Comparison of ENCODE assay signal across 23 cellular contexts in the genomic region with DNA sequence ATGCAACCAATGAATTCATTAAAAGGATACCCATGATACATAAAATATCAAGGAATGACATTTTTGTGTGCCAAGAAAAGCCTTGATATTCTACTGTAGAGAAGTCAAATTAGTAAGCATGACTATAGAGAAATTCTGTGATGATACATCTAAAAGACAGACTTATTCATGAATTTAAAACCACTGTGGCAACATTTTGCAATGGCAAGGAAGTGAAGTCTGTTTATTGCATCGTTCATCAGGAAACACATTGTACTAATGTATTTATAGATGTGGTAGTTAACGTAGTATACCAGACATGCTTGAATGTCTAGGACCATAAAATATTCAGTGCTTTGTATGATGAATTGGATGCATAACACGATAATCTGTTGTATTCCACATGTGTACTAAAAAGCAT. TPM values are rescaled to one million over a fixed set of nuclear protein-coding genes. Genes with fewer than 3 reads are reported as not detected.
DNase-seq lines count a peak whose midpoint lies in the region; ATAC-seq and TF ChIP-seq lines count a peak whose summit lies in the region.
"Had no signal": no experiment of that assay in that cellular context is flagged by ENCODE, and none has a peak within 500 bp of the region (broad histone marks: within the 10 kb centered on the region; RNA-seq: fewer than 3 reads in every experiment).

No MANE protein-coding gene starts in this region.

- 2 to 3% methylated on average over 3 of the region's 3 CpGs for WGBS in GM23248 (ENCODE audit: low coverage in 1 of 2, low lambda C conversion rate in 2 of 2, missing lambda C conversion rate in 2 of 2), 2 experiments
- no CpG with 5 or more reads among the region's 3 CpGs for WGBS in trophoblast cell (ENCODE audit: extremely low coverage, insufficient coverage, insufficient read length)

- no peak overlapping the region for H3K23ac ChIP-seq in trophoblast cell (ENCODE audit: low read length)

- H4K91ac ChIP-seq in trophoblast cell (ENCODE audit: low read depth, low read length): no peak overlapping the region

- H3K9ac ChIP-seq in GM23248 (no peak overlapping the region), skeletal muscle satellite cell (ENCODE audit: low read depth, low read length) (peak overlapping the region; percentile 40), trophoblast cell (ENCODE audit: low read length) (no peak overlapping the region)

- ATAC-seq in HG03159 (IDR thresholded peaks at IDR 0.05; ENCODE audit: unreplicated experiment): no peak
- ATAC-seq: left colon had no signal

- no peak overlapping the region for H2BK5ac ChIP-seq in trophoblast cell (ENCODE audit: low read depth, low read length, poor library complexity)

- H3K4me3 ChIP-seq in GM23248 (0 out of 2 replicates have a peak overlapping the region, but pooled peaks have one; percentile 20), fibroblast of mammary gland (ENCODE audit: control insufficient read depth, low read depth, low read length) (no peak overlapping the region), skeletal muscle satellite cell (ENCODE audit: low read length) (no peak overlapping the region), coronary artery (no peak overlapping the region), trophoblast cell (ENCODE audit: low read depth, low read length) (no peak overlapping the region)
- H3K4me3 ChIP-seq: MG63, ovary, skin epidermis, uterus had no signal

- H2AK5ac ChIP-seq in trophoblast cell (ENCODE audit: low read length): no peak overlapping the region

- no peaks in the 10 kb centered on the region for H3K9me2 ChIP-seq in GM23248 (ENCODE audit: insufficient read depth)

- no peak overlapping the region for H3K18ac ChIP-seq in trophoblast cell (ENCODE audit: low read length)

- peaks cover 5% of the 10 kb centered on the region for H3F3A ChIP-seq in GM23248 (ENCODE audit: insufficient read depth)

- no peaks in the 10 kb centered on the region for H3K79me1 ChIP-seq in trophoblast cell (ENCODE audit: low read length)

- no peak overlapping the region for H3K14ac ChIP-seq in trophoblast cell (ENCODE audit: low read length)

- in situ Hi-C loops in GM23248 (cut with MboI): no loop called here

- no peak overlapping the region for H2BK12ac ChIP-seq in trophoblast cell (ENCODE audit: low read length)

- H4K20me1 ChIP-seq in GM23248 (ENCODE audit: insufficient read depth): no peaks in the 10 kb centered on the region

- no peak overlapping the region for H3K4ac ChIP-seq in trophoblast cell (ENCODE audit: low read depth, low read length)

- no peak overlapping the region for H4K8ac ChIP-seq in trophoblast cell (ENCODE audit: low read depth, low read length)

- H3K4me1 ChIP-seq in GM23248 (ENCODE audit: insufficient read depth) (peaks cover 5% of the 10 kb centered on the region; the same call in 1 of the 2 replicates), skeletal muscle satellite cell (ENCODE audit: control insufficient read depth, insufficient read depth, low read length) (peaks cover 18% of the 10 kb centered on the region), trophoblast cell (ENCODE audit: control insufficient read depth in 1 of 2, insufficient read depth in 2 of 2, low read length in 2 of 2) (no peaks in the 10 kb centered on the region)
- H3K4me1 ChIP-seq: BE2C, uterus had no signal

- H3K79me2 ChIP-seq in GM23248 (ENCODE audit: insufficient read depth): no peaks in the 10 kb centered on the region
- H3K79me2 ChIP-seq in trophoblast cell (ENCODE audit: control insufficient read depth, insufficient read depth, low read length, poor library complexity): no peaks in the 10 kb centered on the region

- DNase-seq in GM23248: peak; percentile 65
- peak; percentile 89 for DNase-seq in NOMO-1 treated with DMSO at 0.1 percent for 48 hours (lab: John Stamatoyannopoulos, UW; ENCODE audit: unreplicated experiment)
- peak; percentile 33 for DNase-seq in fibroblast of mammary gland (ENCODE audit: low read depth)
- no peak for DNase-seq in coronary artery (ENCODE audit: low spot score)
- no peak for DNase-seq in trophoblast cell
- DNase-seq: activated CD4-positive, alpha-beta memory T cell treated with anti-CD3 and anti-CD28 coated beads, Interleukin-2, amount 10 ng/mL, durations not matched to agents 7 days and 5 days; activated naive CD4-positive, alpha-beta T cell treated with anti-CD3 and anti-CD28 coated beads, Interleukin-2, amount 10 ng/mL, durations not matched to agents 7 days and 5 days; activated T-cell treated with anti-CD3 and anti-CD28 coated beads, Interleukin-2, amount 50 U/mL, for 1 hour; BE2C; DMS 273 treated with DMSO at 0.1 percent for 48 hours; left colon; MG63; NCI-H2029 treated with DMSO at 0.1 percent for 48 hours; ovary; SHP77 treated with DMSO at 0.1 percent for 48 hours; stimulated activated CD4-positive, alpha-beta T cell treated with anti-CD3 and anti-CD28 coated beads, Interleukin-2, amount 100 ng/mL, for 48 hours; T-helper 2 cell; uterus had no signal

- H2BK120ac ChIP-seq in trophoblast cell (ENCODE audit: insufficient read depth, low read length, poor library complexity): no peak overlapping the region

- H3K36me3 ChIP-seq in GM23248 (ENCODE audit: low read depth) (no peaks in the 10 kb centered on the region), skeletal muscle satellite cell (ENCODE audit: insufficient read depth, low read length) (no peaks in the 10 kb centered on the region), trophoblast cell (ENCODE audit: control insufficient read depth in 1 of 2, insufficient read depth in 2 of 2, low read length in 2 of 2) (no peaks in the 10 kb centered on the region)
- H3K36me3 ChIP-seq: BE2C, MG63, ovary, uterus had no signal

- H4K12ac ChIP-seq in trophoblast cell (ENCODE audit: low read depth, low read length): no peak overlapping the region

- H2AFZ ChIP-seq in GM23248 (no peak overlapping the region), trophoblast cell (ENCODE audit: insufficient read depth, low read length, poor library complexity) (no peak overlapping the region)

- no peak for TF ChIP-seq CTCF in fibroblast of mammary gland (conservative IDR thresholded peaks at IDR 0.05; ENCODE audit: control insufficient read depth, insufficient read depth, low read depth, low read length)
- TF ChIP-seq CTCF in coronary artery (IDR thresholded peaks at IDR 0.05): no peak

- H3K4me2 ChIP-seq in GM23248 (ENCODE audit: unreplicated experiment) (peak overlapping the region; percentile 34), skeletal muscle satellite cell (ENCODE audit: low read length) (peak overlapping the region; percentile 23), trophoblast cell (ENCODE audit: low read length) (no peak overlapping the region)

- H3K27ac ChIP-seq in GM23248 (peak overlapping the region; percentile 53), coronary artery (no peak overlapping the region), trophoblast cell (ENCODE audit: low read depth, low read length) (no peak overlapping the region)
- H3K27ac ChIP-seq: ovary, skin epidermis, uterus had no signal

- H3K27me3 ChIP-seq in GM23248 (replicated peaks; ENCODE audit: insufficient read depth) (no peaks in the 10 kb centered on the region), skeletal muscle satellite cell (ENCODE audit: control insufficient read depth, insufficient read depth, low read length) (no peaks in the 10 kb centered on the region), trophoblast cell (ENCODE audit: insufficient read depth, low read length) (no peaks in the 10 kb centered on the region)
- H3K27me3 ChIP-seq: BE2C, MG63, ovary, uterus had no signal

- H3K9me3 ChIP-seq in GM23248 (ENCODE audit: low read depth) (no peaks in the 10 kb centered on the region), skeletal muscle satellite cell (replicated peaks; ENCODE audit: low read length) (no peaks in the 10 kb centered on the region), trophoblast cell (ENCODE audit: insufficient read depth, low read depth, low read length) (no peaks in the 10 kb centered on the region)
- H3K9me3 ChIP-seq: BE2C, MG63, uterus had no signal

RNA-seq across cellular contexts. Expression of gene CLEC5A, which starts 9.3 kb away (rescaled TPM):
- total RNA-seq in GM23248 (2014; rRNA removed; shearing (Covaris generic)): not detected in 2 replicates
- not detected in 2 replicates for polyA plus RNA-seq in GM23248 (2016; fragmentation: Nextera tagmentation; extraction: Ambion mirVana)
- not detected in 2 replicates for total RNA-seq in skeletal muscle satellite cell (2012; rRNA removed)
- not detected in 2 replicates for polyA plus RNA-seq in trophoblast cell (2013)
- total RNA-seq: activated CD4-positive, alpha-beta memory T cell treated with anti-CD3 and anti-CD28 coated beads, Interleukin-2, amount 10 ng/mL, durations not matched to agents 7 days and 5 days; fibroblast of villous mesenchyme; NCI-H460 had no signal

RNA-seq across cellular contexts. Expression of gene TAS2R38, which starts 17.5 kb away (rescaled TPM):
- total RNA-seq in GM23248 (2014; rRNA removed; shearing (Covaris generic)): not detected in 2 replicates
- not detected in 2 replicates for polyA plus RNA-seq in GM23248 (2016; fragmentation: Nextera tagmentation; extraction: Ambion mirVana)
- total RNA-seq in skeletal muscle satellite cell (2012; rRNA removed): not detected in 2 replicates
- not detected in 2 replicates for polyA plus RNA-seq in trophoblast cell (2013)
- total RNA-seq: activated CD4-positive, alpha-beta memory T cell treated with anti-CD3 and anti-CD28 coated beads, Interleukin-2, amount 10 ng/mL, durations not matched to agents 7 days and 5 days; fibroblast of villous mesenchyme; left colon; NCI-H460; ovary; uterus had no signal
- polyA plus RNA-seq: ovary had no signal

RNA-seq across cellular contexts. Expression of gene MGAM, which starts 39.6 kb away (rescaled TPM):
- 1.3 and 2.5 TPM in 2 replicates for total RNA-seq in GM23248 (2014; rRNA removed; shearing (Covaris generic))
- polyA plus RNA-seq in GM23248 (2016; fragmentation: Nextera tagmentation; extraction: Ambion mirVana): 0.70 and 0.76 TPM in 2 replicates
- total RNA-seq in skeletal muscle satellite cell (2012; rRNA removed): 0.25 and 1.5 TPM in 2 replicates
- polyA plus RNA-seq in trophoblast cell (2013): 0.08 and 0.15 TPM in 2 replicates
- total RNA-seq: NCI-H460 had no signal

RNA-seq across cellular contexts. Expression of gene OR9A4, which starts 39.9 kb away (rescaled TPM):
- total RNA-seq in GM23248 (2014; rRNA removed; shearing (Covaris generic)): not detected in 2 replicates
- not detected in 2 replicates for polyA plus RNA-seq in GM23248 (2016; fragmentation: Nextera tagmentation; extraction: Ambion mirVana)
- not detected in 2 replicates for total RNA-seq in skeletal muscle satellite cell (2012; rRNA removed)
- not detected in 2 replicates for polyA plus RNA-seq in trophoblast cell (2013)
- total RNA-seq: activated CD4-positive, alpha-beta memory T cell treated with anti-CD3 and anti-CD28 coated beads, Interleukin-2, amount 10 ng/mL, durations not matched to agents 7 days and 5 days; fibroblast of villous mesenchyme; left colon; NCI-H460 had no signal
- polyA plus RNA-seq: ovary had no signal

Comparison
In these comparisons a context has a peak if more than half of its experiments do, and no peak if none do; other contexts are left out.
1. DNase-seq: peak in GM23248 (single experiment), NOMO-1 treated with DMSO at 0.1 percent for 48 hours (single experiment) and fibroblast of mammary gland (single experiment); none in coronary artery (single experiment) and trophoblast cell (0 of 2).